In genomic region chr1:21870611-21871010, GRCh38 we compare ENCODE assay signal across 1 cellular context.
TF ChIP-seq lines count a peak whose summit lies in the region.

No MANE protein-coding gene starts in this region.

TF ChIP-seq in GM23338, 12 proteins besides CTCF, POLR2A, EP300 and RAD21:
- TF ChIP-seq REST (IDR thresholded peaks at IDR 0.05; ENCODE audit: unreplicated experiment) (no peak), EZH2 (IDR thresholded peaks at IDR 0.05; ENCODE audit: low read depth, unreplicated experiment) (no peak), EZH2phosphoT487 (IDR thresholded peaks at IDR 0.05; ENCODE audit: unreplicated experiment) (no peak), POLR2AphosphoS5 (IDR thresholded peaks at IDR 0.05; ENCODE audit: low read depth) (no peak), STAT1 (IDR thresholded peaks at IDR 0.05; ENCODE audit: unreplicated experiment) (no peak), ZNF331 (CRISPR knock-in tag; IDR thresholded peaks at IDR 0.05; ENCODE audit: low read depth) (no peak), ZNF462 (CRISPR knock-in tag; IDR thresholded peaks at IDR 0.05) (no peak), NANOG (IDR thresholded peaks at IDR 0.05; ENCODE audit: borderline replicate concordance) (no peak), CREB1 (CRISPR knock-in tag; IDR thresholded peaks at IDR 0.05; ENCODE audit: low read depth) (no peak), ETS1 (IDR thresholded peaks at IDR 0.05) (no peak), JUNB (IDR thresholded peaks at IDR 0.05; ENCODE audit: unreplicated experiment) (no peak), ZNF114 (CRISPR knock-in tag; IDR thresholded peaks at IDR 0.05) (no peak)
TF ChIP-seq in GM23338: peak in this region for 0.
